Comparison of ENCODE assay signal across 1 cellular context in genomic region chr13:26222523-26223046, GRCh38.
TF ChIP-seq lines count a peak whose summit lies in the region.

No MANE protein-coding gene starts in this region.

TF ChIP-seq in IMR-90, 13 proteins besides CTCF, POLR2A, EP300 and RAD21 (continued from another document):
- TF ChIP-seq ELK1 (IDR thresholded peaks at IDR 0.05; ENCODE audit: borderline replicate concordance, low read depth, low read length) (no peak), CEBPB (IDR thresholded peaks at IDR 0.05; ENCODE audit: low read depth, low read length) (no peak), RFX5 (IDR thresholded peaks at IDR 0.05; ENCODE audit: low read depth, low read length) (no peak)
